17 cellular contexts compared by ENCODE assay signal in genomic region chr18:3148930-3149535, GRCh38.
DNase-seq lines count a peak whose midpoint lies in the region; ATAC-seq and TF ChIP-seq lines count a peak whose summit lies in the region.
"Had no signal": no experiment of that assay in that cellular context is flagged by ENCODE, and none has a peak within 500 bp of the region (broad histone marks: within the 10 kb centered on the region; RNA-seq: fewer than 3 reads in every experiment).

No MANE protein-coding gene starts in this region.

- no peak overlapping the region for H2AFZ ChIP-seq in GM23248

- H3K36me3 ChIP-seq in GM23248 (ENCODE audit: low read depth), result no peaks in the 10 kb centered on the region

- peaks cover 4% of the 10 kb centered on the region; the same call in 1 of the 2 replicates for H3K4me1 ChIP-seq in GM23248 (ENCODE audit: insufficient read depth)

- TF ChIP-seq CTCF in AG09309 (IDR thresholded peaks at IDR 0.05; ENCODE audit: control insufficient read depth, insufficient read depth, low read depth, low read length, missing control alignments) (no peak), foreskin fibroblast (IDR thresholded peaks at IDR 0.05; ENCODE audit: low read depth, low read length) (no peak)

- H3K9me2 ChIP-seq in GM23248 (ENCODE audit: insufficient read depth), result no peaks in the 10 kb centered on the region

- no peak overlapping the region for H3K4me2 ChIP-seq in GM23248 (ENCODE audit: unreplicated experiment)

- peak; percentile 8 for DNase-seq in AG09309 (ENCODE audit: low read depth)
- DNase-seq in GM23248, result peak; percentile 50
- DNase-seq in RPMI7951 (ENCODE audit: low read depth), result peak; percentile 4
- peak; percentile 39 to 64 for DNase-seq in foreskin fibroblast
- DNase-seq in SW 1271 (lab: John Stamatoyannopoulos, UW), result no peak
- no peak for DNase-seq in NCI-H2107 (lab: John Stamatoyannopoulos, UW)
- DNase-seq in SIG-M5 (lab: John Stamatoyannopoulos, UW), result no peak
- DNase-seq: activated T-cell treated with anti-CD3 and anti-CD28 coated beads, Interleukin-2, amount 50 U/mL, for 72 hours; amygdala; CD4-positive, CD25-positive, alpha-beta regulatory T cell; dorsolateral prefrontal cortex; left cardiac atrium; naive thymus-derived CD4-positive, alpha-beta T cell; NCI-H1105 treated with DMSO at 0.1 percent for 48 hours; right cardiac atrium; substantia nigra had no signal

- in situ Hi-C loops in GM23248 (cut with MboI), result no loop called here

- H3K27me3 ChIP-seq in GM23248 (replicated peaks; ENCODE audit: insufficient read depth), result no peaks in the 10 kb centered on the region
- H3K27me3 ChIP-seq: dorsolateral prefrontal cortex had no signal

- H3K27ac ChIP-seq in GM23248, result no peak overlapping the region
- H3K27ac ChIP-seq: dorsolateral prefrontal cortex had no signal

- no peak for ATAC-seq in HG02870 (IDR thresholded peaks at IDR 0.05; ENCODE audit: unreplicated experiment)
- ATAC-seq: activated T-cell treated with anti-CD3 and anti-CD28 coated beads, Interleukin-2, amount 50 U/mL, for 72 hours; left cardiac atrium; naive thymus-derived CD4-positive, alpha-beta T cell; right cardiac atrium had no signal

- no peak overlapping the region for H3K4me3 ChIP-seq in AG09309 (ENCODE audit: control insufficient read depth, low read depth, low read length)
- H3K4me3 ChIP-seq in GM23248, result no peak overlapping the region
- no peak overlapping the region for H3K4me3 ChIP-seq in foreskin fibroblast (ENCODE audit: low read depth in 1 of 2, low read length in 2 of 2)
- H3K4me3 ChIP-seq: dorsolateral prefrontal cortex had no signal

- H4K20me1 ChIP-seq in GM23248 (ENCODE audit: insufficient read depth), result no peaks in the 10 kb centered on the region

- 46 to 51% methylated on average over 4 of the region's 4 CpGs for WGBS in GM23248 (ENCODE audit: low coverage in 1 of 2, low lambda C conversion rate in 2 of 2, missing lambda C conversion rate in 2 of 2), 2 experiments

- H3K9me3 ChIP-seq in GM23248 (ENCODE audit: low read depth), result no peaks in the 10 kb centered on the region

- H3K79me2 ChIP-seq in GM23248 (ENCODE audit: insufficient read depth), result no peaks in the 10 kb centered on the region

- H3K9ac ChIP-seq in GM23248, result no peak overlapping the region

- no peaks in the 10 kb centered on the region for H3F3A ChIP-seq in GM23248 (ENCODE audit: insufficient read depth)

Comparison
In these comparisons a context has a peak if more than half of its experiments do, and no peak if none do; other contexts are left out.
1. DNase-seq: peak in AG09309 (single experiment), GM23248 (single experiment), RPMI7951 (single experiment) and foreskin fibroblast (2 of 2); none in SW 1271 (0 of 2), NCI-H2107 (single experiment) and SIG-M5 (single experiment).